33 cellular contexts compared by ENCODE assay signal in the genomic region with DNA sequence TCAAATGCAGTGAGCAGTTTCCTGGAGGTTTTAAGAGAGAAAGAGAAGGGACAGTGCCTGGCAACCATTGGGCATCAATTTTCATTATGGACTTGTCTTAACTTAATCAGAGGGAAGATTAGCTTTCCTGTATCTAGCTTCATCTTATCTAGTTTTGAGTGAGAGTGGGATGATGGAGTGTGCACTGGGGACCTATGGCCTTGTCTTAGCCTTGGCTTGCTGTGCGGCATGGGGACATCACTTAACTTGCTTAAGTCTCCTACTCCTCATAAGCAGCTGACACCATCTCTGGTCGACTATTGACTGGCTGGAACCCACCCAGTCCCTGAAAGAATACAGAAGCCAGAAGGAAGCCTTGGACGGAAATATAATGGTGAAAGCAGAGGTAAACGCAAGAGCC.
DNase-seq lines count a peak whose midpoint lies in the region; ATAC-seq and TF ChIP-seq lines count a peak whose summit lies in the region.
"Had no signal": no experiment of that assay in that cellular context is flagged by ENCODE, and none has a peak within 500 bp of the region (broad histone marks: within the 10 kb centered on the region; RNA-seq: fewer than 3 reads in every experiment).

No MANE protein-coding gene starts in this region.

- no peak overlapping the region for H3K4me3 Mint-ChIP-seq in neural progenitor cell
- H3K4me3 Mint-ChIP-seq: B cell; CD14-positive monocyte; CD4-positive, alpha-beta memory T cell; CD4-positive, alpha-beta T cell; CD4-positive, CD25-positive, alpha-beta regulatory T cell; CD8-positive, alpha-beta memory T cell; CD8-positive, alpha-beta T cell had no signal

- H3K4me1 ChIP-seq in OCI-LY1 (ENCODE audit: insufficient read depth, low read length, severe bottlenecking) (peaks cover 37% of the 10 kb centered on the region), neural progenitor cell (peaks cover 14% of the 10 kb centered on the region)
- H3K4me1 ChIP-seq: A549; BE2C; BLaER1; BLaER1 treated with 17β-estradiol and CSF1 and Interleukin-3, amounts not matched to agents 10 nM and 100 nM had no signal

- peak; percentile 98 for DNase-seq in SK-N-DZ (ENCODE audit: low spot score)
- DNase-seq in neural progenitor cell (ENCODE audit: low spot score) = no peak
- DNase-seq in left lobe of liver (ENCODE audit: low spot score) = no peak
- DNase-seq: 8988T; ACHN; AML-193; BE2C; C1 segment of cervical spinal cord; Caco-2; Calu3; CD4-positive, alpha-beta memory T cell; CD4-positive, alpha-beta T cell; CD4-positive, CD25-positive, alpha-beta regulatory T cell; CD8-positive, alpha-beta memory T cell; CD8-positive, alpha-beta T cell; COR-L47; DMS 273 treated with DMSO at 0.1 percent for 48 hours; DMS153; DMS53; DMS79; DMS79 treated with DMSO at 0.1 percent for 48 hours; DND-41; EL had no signal

- TF ChIP-seq CTCF in OCI-LY1 (IDR thresholded peaks at IDR 0.05; ENCODE audit: low read length) (no peak), neural progenitor cell (IDR thresholded peaks at IDR 0.05) (no peak)

- peaks cover 3% of the 10 kb centered on the region for H3K9me3 Mint-ChIP-seq in neural progenitor cell

- H3K27ac Mint-ChIP-seq in neural progenitor cell = peak overlapping the region; percentile 44
- H3K27ac Mint-ChIP-seq: B cell; CD14-positive monocyte; CD4-positive, alpha-beta memory T cell; CD4-positive, alpha-beta T cell; CD4-positive, CD25-positive, alpha-beta regulatory T cell; CD8-positive, alpha-beta memory T cell; CD8-positive, alpha-beta T cell had no signal

- H3K27ac ChIP-seq in OCI-LY1 (ENCODE audit: low read depth, low read length, poor library complexity, severe bottlenecking) (peak overlapping the region; percentile 57), neural progenitor cell (no peak overlapping the region)
- H3K27ac ChIP-seq: 22Rv1; A549; BLaER1; BLaER1 treated with 17β-estradiol and CSF1 and Interleukin-3, amounts not matched to agents 10 nM and 100 nM; C4-2B had no signal

- H3K4me3 ChIP-seq in OCI-LY1 (ENCODE audit: low read depth, low read length, poor library complexity, severe bottlenecking) = no peak overlapping the region
- H3K4me3 ChIP-seq in neural progenitor cell = no peak overlapping the region
- H3K4me3 ChIP-seq: A549; BLaER1; BLaER1 treated with 17β-estradiol and CSF1 and Interleukin-3, amounts not matched to agents 10 nM and 100 nM had no signal

- H4K20me1 ChIP-seq in OCI-LY1 (ENCODE audit: insufficient read depth, low read length) (no peaks in the 10 kb centered on the region), neural progenitor cell (ENCODE audit: low read depth) (no peaks in the 10 kb centered on the region)
- H4K20me1 ChIP-seq: BLaER1; BLaER1 treated with 17β-estradiol and CSF1 and Interleukin-3, amounts not matched to agents 10 nM and 100 nM had no signal

- H3K36me3 ChIP-seq in OCI-LY1 (ENCODE audit: insufficient read depth, low read length) (no peaks in the 10 kb centered on the region), neural progenitor cell (no peaks in the 10 kb centered on the region)
- H3K36me3 ChIP-seq: BE2C; BLaER1; BLaER1 treated with 17β-estradiol and CSF1 and Interleukin-3, amounts not matched to agents 10 nM and 100 nM had no signal

- H3K9me3 ChIP-seq in OCI-LY1 (ENCODE audit: low read length) (peaks cover 3% of the 10 kb centered on the region; the same call in 1 of the 2 replicates), neural progenitor cell (ENCODE audit: low read depth) (no peaks in the 10 kb centered on the region)
- H3K9me3 ChIP-seq: A549, BE2C, BLaER1 had no signal

- H3K27me3 Mint-ChIP-seq in neural progenitor cell (ENCODE audit: insufficient read depth, low read depth) = peaks cover 3% of the 10 kb centered on the region
- H3K27me3 Mint-ChIP-seq: B cell; CD4-positive, alpha-beta memory T cell; CD4-positive, alpha-beta T cell; CD4-positive, CD25-positive, alpha-beta regulatory T cell; CD8-positive, alpha-beta memory T cell had no signal

- peaks cover 5% of the 10 kb centered on the region for H3K4me1 Mint-ChIP-seq in neural progenitor cell
- H3K4me1 Mint-ChIP-seq: B cell; CD14-positive monocyte; CD4-positive, alpha-beta memory T cell; CD4-positive, CD25-positive, alpha-beta regulatory T cell; CD8-positive, alpha-beta memory T cell had no signal

- H3K36me3 Mint-ChIP-seq in neural progenitor cell = no peaks in the 10 kb centered on the region
- H3K36me3 Mint-ChIP-seq: CD14-positive monocyte; CD4-positive, alpha-beta memory T cell; CD4-positive, CD25-positive, alpha-beta regulatory T cell; CD8-positive, alpha-beta memory T cell; CD8-positive, alpha-beta T cell had no signal

- H3K9me2 ChIP-seq in OCI-LY1 (ENCODE audit: low read depth, low read length) = no peaks in the 10 kb centered on the region

- H3K4me2 ChIP-seq in OCI-LY1 (ENCODE audit: low read length) (no peak overlapping the region), neural progenitor cell (no peak overlapping the region)
- H3K4me2 ChIP-seq: A549; BLaER1; BLaER1 treated with 17β-estradiol and CSF1 and Interleukin-3, amounts not matched to agents 10 nM and 100 nM had no signal

- ATAC-seq in HG02642 (IDR thresholded peaks at IDR 0.05; ENCODE audit: poor library complexity, unreplicated experiment) (no peak), left lobe of liver (no peak), HG03442 (IDR thresholded peaks at IDR 0.05; ENCODE audit: unreplicated experiment) (no peak)
- ATAC-seq: A549; CD8-positive, alpha-beta T cell had no signal

- H3K9ac ChIP-seq in OCI-LY1 (ENCODE audit: low read length) = no peak overlapping the region
- no peak overlapping the region for H3K9ac ChIP-seq in neural progenitor cell
- H3K9ac ChIP-seq: BLaER1; BLaER1 treated with 17β-estradiol and CSF1 and Interleukin-3, amounts not matched to agents 10 nM and 100 nM had no signal

- H3F3A ChIP-seq in OCI-LY1 (ENCODE audit: insufficient read depth, low read length) (no peaks in the 10 kb centered on the region), neural progenitor cell (ENCODE audit: low read depth) (no peaks in the 10 kb centered on the region)

- H2AFZ ChIP-seq in OCI-LY1 (ENCODE audit: low read length) (no peak overlapping the region; the same call in 1 of the 2 replicates), neural progenitor cell (replicated peaks) (no peak overlapping the region)

- H3K79me2 ChIP-seq in OCI-LY1 (ENCODE audit: insufficient read depth, low read length) = no peaks in the 10 kb centered on the region
- H3K79me2 ChIP-seq in neural progenitor cell (ENCODE audit: low read depth) = no peaks in the 10 kb centered on the region

- H3K27me3 ChIP-seq in OCI-LY1 (ENCODE audit: insufficient read depth, low read length) (no peaks in the 10 kb centered on the region), neural progenitor cell (no peaks in the 10 kb centered on the region)
- H3K27me3 ChIP-seq: BE2C; BLaER1; BLaER1 treated with 17β-estradiol and CSF1 and Interleukin-3, amounts not matched to agents 10 nM and 100 nM had no signal
